In genomic region chr4:130668859-130669258, GRCh38 we compare ENCODE assay signal across 24 cellular contexts.
"Had no signal": no experiment of that assay in that cellular context is flagged by ENCODE, and none has a peak within 500 bp of the region (broad histone marks: within the 10 kb centered on the region; RNA-seq: fewer than 3 reads in every experiment).

No MANE protein-coding gene starts in this region.

- H3K36me3 ChIP-seq: colonic mucosa, esophagus muscularis mucosa, esophagus squamous epithelium, gastrocnemius medialis, gastroesophageal sphincter, heart left ventricle, heart right ventricle had no signal

- H3K9me3 ChIP-seq: colonic mucosa, esophagus muscularis mucosa, esophagus squamous epithelium, gastrocnemius medialis, gastroesophageal sphincter, heart left ventricle, heart right ventricle had no signal

- ATAC-seq: effector memory CD8-positive, alpha-beta T cell; esophagus mucosa; foreskin keratinocyte; gastrocnemius medialis; gastroesophageal sphincter; heart left ventricle; heart right ventricle had no signal

- DNase-seq: colonic mucosa; cortex of kidney; dermis blood vessel endothelial cell; dorsolateral prefrontal cortex; effector CD4-positive, alpha-beta T cell; effector CD8-positive, alpha-beta T cell; effector memory CD4-positive, alpha-beta T cell; effector memory CD8-positive, alpha-beta T cell; endodermal cell; erythroblast; esophagus squamous epithelium; foreskin fibroblast; foreskin keratinocyte; foreskin melanocyte; gastrocnemius medialis; glutamatergic neuron; head of caudate nucleus; heart left ventricle; heart right ventricle had no signal

- H3K27ac ChIP-seq: colonic mucosa, coronary artery, dorsolateral prefrontal cortex, epithelial cell of prostate, esophagus muscularis mucosa, esophagus squamous epithelium, foreskin keratinocyte, gastrocnemius medialis, gastroesophageal sphincter, heart left ventricle, heart right ventricle had no signal

- H3K27me3 ChIP-seq: colonic mucosa, dorsolateral prefrontal cortex, esophagus muscularis mucosa, esophagus squamous epithelium, foreskin keratinocyte, gastrocnemius medialis, gastroesophageal sphincter, heart left ventricle, heart right ventricle had no signal

- H3K4me3 ChIP-seq: colonic mucosa, coronary artery, dorsolateral prefrontal cortex, esophagus muscularis mucosa, esophagus squamous epithelium, gastrocnemius medialis, gastroesophageal sphincter, heart left ventricle, heart right ventricle had no signal

- H3K4me1 ChIP-seq: colonic mucosa, esophagus muscularis mucosa, esophagus squamous epithelium, foreskin keratinocyte, gastrocnemius medialis, gastroesophageal sphincter, heart left ventricle, heart right ventricle had no signal
